In the genomic region with DNA sequence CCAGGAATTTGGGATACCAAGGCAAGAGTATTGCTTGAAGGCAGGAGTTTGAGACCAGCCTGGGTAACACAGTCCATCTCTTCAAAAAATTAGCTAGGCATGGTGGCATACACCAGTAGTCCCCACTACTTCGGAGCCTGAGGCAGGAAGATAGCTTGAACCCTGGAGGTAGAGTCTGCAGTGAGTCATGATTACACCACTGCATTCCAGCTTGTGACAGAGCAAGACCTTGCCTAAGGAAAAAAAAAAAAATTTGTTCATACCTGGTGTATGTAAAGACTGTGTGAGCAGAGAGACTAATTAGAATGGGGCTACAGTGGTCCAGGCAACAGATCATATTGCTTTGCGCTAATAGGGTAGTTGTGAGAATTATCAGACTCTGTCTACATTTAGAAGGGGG, we compare ENCODE assay signal across 25 cellular contexts.
"Had no signal": no experiment of that assay in that cellular context is flagged by ENCODE, and none has a peak within 500 bp of the region (broad histone marks: within the 10 kb centered on the region; RNA-seq: fewer than 3 reads in every experiment).

No MANE protein-coding gene starts in this region.

- ATAC-seq: activated naive CD4-positive, alpha-beta T cell treated with anti-CD3 and anti-CD28 coated beads, Interleukin-2, amount 50 U/mL, for 72 hours; activated T-cell treated with anti-CD3 and anti-CD28 coated beads, Interleukin-2, amount 50 U/mL, for 72 hours; heart right ventricle; left cardiac atrium; naive thymus-derived CD8-positive, alpha-beta T cell; psoas muscle had no signal

- H3K4me2 ChIP-seq: smooth muscle cell had no signal

- H3K9me3 ChIP-seq: breast epithelium, esophagus squamous epithelium, psoas muscle, right atrium auricular region, suprapubic skin, tibial artery had no signal

- H2AFZ ChIP-seq: parathyroid adenoma had no signal

- H3K36me3 ChIP-seq: breast epithelium, esophagus squamous epithelium, heart right ventricle, right atrium auricular region, suprapubic skin, tibial artery had no signal

- H3K4me1 ChIP-seq: breast epithelium, esophagus squamous epithelium, heart right ventricle, parathyroid adenoma, psoas muscle, right atrium auricular region, suprapubic skin, tibial artery had no signal

- H3K4me3 ChIP-seq: breast epithelium, esophagus squamous epithelium, heart right ventricle, psoas muscle, right atrium auricular region, smooth muscle cell, suprapubic skin, tibial artery had no signal

- H3K9ac ChIP-seq: parathyroid adenoma had no signal

- H3K27ac ChIP-seq: breast epithelium, epithelial cell of prostate, esophagus squamous epithelium, heart right ventricle, parathyroid adenoma, psoas muscle, right atrium auricular region, suprapubic skin, tibial artery had no signal

- H3K79me2 ChIP-seq: parathyroid adenoma had no signal

- FAIRE-seq: colon had no signal

- DNase-seq: activated B cell treated with CpG ODN at 0.5 μM for 24 hours; activated CD4-positive, alpha-beta T cell treated with anti-CD3 and anti-CD28 coated beads, Interleukin-2, amount 50 U/mL, for 1 hour; activated naive CD4-positive, alpha-beta T cell; activated T-cell treated with anti-CD3 and anti-CD28 coated beads for 4 hours; activated T-cell treated with anti-CD3 and anti-CD28 coated beads, Interleukin-2, amount 50 U/mL, for 72 hours; dermis blood vessel endothelial cell; effector CD4-positive, alpha-beta T cell; esophagus squamous epithelium; foreskin melanocyte; heart right ventricle; left cardiac atrium; naive thymus-derived CD8-positive, alpha-beta T cell; nucleus accumbens; psoas muscle; stimulated activated CD4-positive, alpha-beta T cell treated with anti-CD3 and anti-CD28 coated beads, Interleukin-1b, Interleukin-23, amount 100 ng/mL, for 48 hours; stimulated activated naive CD4-positive, alpha-beta T cell; tibial artery had no signal

- H3K27me3 ChIP-seq: breast epithelium, esophagus squamous epithelium, heart right ventricle, right atrium auricular region, suprapubic skin, tibial artery had no signal
